ENCODE assay signal across 16 cellular contexts in the genomic region with DNA sequence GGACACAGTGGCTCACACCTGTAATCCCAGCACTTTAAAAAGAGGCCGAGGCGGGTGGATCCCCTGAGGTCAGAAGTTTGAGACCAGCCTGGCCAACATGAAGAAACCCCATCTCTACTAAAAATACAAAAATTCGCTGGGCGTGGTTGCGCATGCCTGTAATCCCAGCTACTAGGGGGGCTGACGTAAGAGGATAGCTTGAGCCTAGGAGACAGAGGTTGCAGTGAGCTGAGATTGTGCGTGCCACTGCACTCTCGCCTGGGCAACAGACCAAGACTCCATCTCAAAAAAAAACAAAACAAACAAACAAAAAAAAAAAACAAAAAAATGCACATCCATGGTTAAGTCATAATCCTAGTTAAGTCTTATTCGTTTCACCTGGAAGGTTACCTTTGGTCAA. TPM values are rescaled to one million over a fixed set of nuclear protein-coding genes. Genes with fewer than 3 reads are reported as not detected.
DNase-seq lines count a peak whose midpoint lies in the region; ATAC-seq, FAIRE-seq and TF ChIP-seq lines count a peak whose summit lies in the region.
"Not testable (repeated sequence)": the region's sequence is repeated elsewhere in the genome, so short reads cannot be mapped to it uniquely, and the experiment has no call there.
"Had no signal": no experiment of that assay in that cellular context is flagged by ENCODE, and none has a peak within 500 bp of the region (broad histone marks: within the 10 kb centered on the region; RNA-seq: fewer than 3 reads in every experiment).

No MANE protein-coding gene starts in this region.

- H3K79me2 ChIP-seq in GM23338 (replicated peaks; ENCODE audit: insufficient read depth); K562 (ENCODE audit: control insufficient read depth, insufficient read depth, low read length); HepG2 (ENCODE audit: insufficient read depth, low read length); mesendoderm (ENCODE audit: control insufficient read depth, insufficient read depth, low read length); trophoblast cell (ENCODE audit: control insufficient read depth, insufficient read depth, low read length, poor library complexity): not testable (repeated sequence)

- intact Hi-C loops in K562 (cut with micrococcal nuclease) (loop anchor here (5.0 kb wide), 2 partner anchors 350 to 540 kb away; no protein-coding TSS in a partner anchor), sigmoid colon (cut with DNase I) (loop anchor here (10.0 kb wide), 1 partner anchor 223 kb away; no protein-coding TSS in a partner anchor)
- intact Hi-C loops in HepG2 (cut with micrococcal nuclease; ENCODE audit: unreplicated experiment): not testable (repeated sequence)

- POLR2A ChIA-PET in K562 (lab: Yijun Ruan, JAX): interaction anchor here (0.6 to 4.2 kb wide), 4 partner anchors 10 to 1645 kb away, joined by 3 to 59 read pairs (median 22); a partner anchor contains a TSS
- POLR2A ChIA-PET in HepG2 (lab: Yijun Ruan, JAX): not testable (repeated sequence)

- H3K4me1 Mint-ChIP-seq in GM23338: peaks cover 39% of the 10 kb centered on the region
- not testable (repeated sequence) for H3K4me1 Mint-ChIP-seq in activated T-cell treated with anti-CD3 and anti-CD28 coated beads, Interleukin-2, amount 50 U/mL, for 24 hours (ENCODE audit: low read depth)

- not testable (repeated sequence) for H4K20me1 ChIP-seq in GM23338 (replicated peaks; ENCODE audit: insufficient read depth); K562 (replicated peaks; ENCODE audit: control insufficient read depth, insufficient read depth, low read length); HepG2 (ENCODE audit: insufficient read depth, low read length)

- not testable (repeated sequence) for H2BK12ac ChIP-seq in trophoblast cell (ENCODE audit: low read length)

- H3K9me3 ChIP-seq in K562 (replicated peaks; ENCODE audit: control insufficient read depth, insufficient read depth, low read depth, low read length); HepG2 (ENCODE audit: low read length); trophoblast cell (ENCODE audit: insufficient read depth, low read depth, low read length); sigmoid colon: not testable (repeated sequence)

- not testable (repeated sequence) for H4K8ac ChIP-seq in mesendoderm (ENCODE audit: low read depth, low read length); trophoblast cell (ENCODE audit: low read depth, low read length)

- H4K91ac ChIP-seq in trophoblast cell (ENCODE audit: low read depth, low read length): not testable (repeated sequence)

- H3K36me3 ChIP-seq in GM23338 (ENCODE audit: insufficient read depth): peaks cover 12% of the 10 kb centered on the region; the same call in 1 of the 2 replicates
- H3K36me3 ChIP-seq in K562 (ENCODE audit: control insufficient read depth, insufficient read depth, low read length); HepG2 (replicated peaks in 1 of 2; ENCODE audit: control insufficient read depth in 1 of 2, insufficient read depth in 2 of 2, low read length in 2 of 2); mesendoderm (ENCODE audit: control insufficient read depth, insufficient read depth, low read length); trophoblast cell (ENCODE audit: control insufficient read depth in 1 of 2, insufficient read depth in 2 of 2, low read length in 2 of 2); sigmoid colon: not testable (repeated sequence)

- H3K18ac ChIP-seq in mesendoderm (ENCODE audit: low read length); trophoblast cell (ENCODE audit: low read length): not testable (repeated sequence)

- not testable (repeated sequence) for H3K79me1 ChIP-seq in mesendoderm (ENCODE audit: low read length); trophoblast cell (ENCODE audit: low read length)

- not testable (repeated sequence) for TF ChIP-seq CTCF in GM23338 (conservative IDR thresholded peaks at IDR 0.05; ENCODE audit: low read depth in 2 of 2); K562 (IDR thresholded peaks at IDR 0.05 in 2 of 3, conservative IDR thresholded peaks at IDR 0.05 in 1 of 3; ENCODE audit: insufficient read depth in 2 of 3, low read depth in 1 of 3, low read length in 3 of 3); HepG2 (CRISPR knock-in tag; IDR thresholded peaks at IDR 0.05); sigmoid colon (IDR thresholded peaks at IDR 0.05)

- not testable (repeated sequence) for H3K27ac ChIP-seq in GM23338 (ENCODE audit: low read depth); K562 (ENCODE audit: extremely low read depth, low read depth, low read length); HepG2 (ENCODE audit: extremely low read length, insufficient read depth, low read length); mesendoderm (ENCODE audit: low read depth, low read length); trophoblast cell (ENCODE audit: low read depth, low read length); sigmoid colon

- TF ChIP-seq EP300 in K562 (IDR thresholded peaks at IDR 0.05; ENCODE audit: low read length); HepG2 (IDR thresholded peaks at IDR 0.05; ENCODE audit: low read depth in 2 of 2, low read length in 2 of 2); HepG2 (CRISPR knock-in tag; IDR thresholded peaks at IDR 0.05; ENCODE audit: borderline replicate concordance); sigmoid colon (IDR thresholded peaks at IDR 0.05): not testable (repeated sequence)

- ATAC-seq in GM23338, K562, HepG2: not testable (repeated sequence)

- not testable (repeated sequence) for H3K14ac ChIP-seq in trophoblast cell (ENCODE audit: low read length)

- not testable (repeated sequence) for H2AK5ac ChIP-seq in mesendoderm (ENCODE audit: low read length); trophoblast cell (ENCODE audit: low read length)

- H3K9me2 ChIP-seq in GM23338 (ENCODE audit: insufficient read depth): not testable (repeated sequence)

- not testable (repeated sequence) for H3K27me3 ChIP-seq in GM23338 (ENCODE audit: insufficient read depth); K562 (ENCODE audit: control insufficient read depth in 2 of 2, insufficient read depth in 2 of 2, low read length in 2 of 2); HepG2 (ENCODE audit: control insufficient read depth in 1 of 2, insufficient read depth in 2 of 2, low read length in 2 of 2); mesendoderm (ENCODE audit: insufficient read depth, low read length, poor library complexity); trophoblast cell (ENCODE audit: insufficient read depth, low read length); sigmoid colon

- H3K36me3 Mint-ChIP-seq in GM23338 (ENCODE audit: low read depth); activated T-cell treated with anti-CD3 and anti-CD28 coated beads, Interleukin-2, amount 50 U/mL, for 24 hours (ENCODE audit: low read depth): not testable (repeated sequence)

- TF ChIP-seq RAD21 in K562 (CRISPR knock-in tag; conservative IDR thresholded peaks at IDR 0.05 in 1 of 2, IDR thresholded peaks at IDR 0.05 in 1 of 2); HepG2 (CRISPR knock-in tag; IDR thresholded peaks at IDR 0.05): not testable (repeated sequence)

- not testable (repeated sequence) for H4K12ac ChIP-seq in trophoblast cell (ENCODE audit: low read depth, low read length)

- H3K56ac ChIP-seq in mesendoderm (ENCODE audit: low read length): not testable (repeated sequence)

- H3K23ac ChIP-seq in mesendoderm (ENCODE audit: low read length); trophoblast cell (ENCODE audit: low read length): not testable (repeated sequence)

- not testable (repeated sequence) for H3K9ac ChIP-seq in K562 (ENCODE audit: insufficient read depth in 1 of 2, low read depth in 2 of 2, low read length in 2 of 2); HepG2 (ENCODE audit: insufficient read depth, low read depth, low read length); mesendoderm (ENCODE audit: low read length); trophoblast cell (ENCODE audit: low read length)

- H3K4me1 ChIP-seq in GM23338 (ENCODE audit: insufficient read depth); K562 (replicated peaks in 1 of 2; ENCODE audit: control insufficient read depth in 2 of 2, insufficient read depth in 2 of 2, low read length in 2 of 2); mesendoderm (ENCODE audit: control insufficient read depth, low read depth, low read length); trophoblast cell (ENCODE audit: control insufficient read depth in 1 of 2, insufficient read depth in 2 of 2, low read length in 2 of 2): not testable (repeated sequence)
- peaks cover 31% of the 10 kb centered on the region for H3K4me1 ChIP-seq in HepG2 (ENCODE audit: insufficient read depth, low read length)
- H3K4me1 ChIP-seq in sigmoid colon: peaks cover 0 to 12% (median 3%) of the 10 kb centered on the region in 4 donors

- H4K5ac ChIP-seq in mesendoderm (ENCODE audit: low read length): not testable (repeated sequence)

- not testable (repeated sequence) for TF ChIP-seq POLR2A in K562 (conservative IDR thresholded peaks at IDR 0.05); HepG2 (IDR thresholded peaks at IDR 0.05; ENCODE audit: insufficient read depth in 1 of 2, low read depth in 2 of 2, low read length in 2 of 2); sigmoid colon (IDR thresholded peaks at IDR 0.05)

- CTCF ChIA-PET in K562 (lab: Yijun Ruan, JAX; ENCODE audit: low intra/inter-chr PET ratio) (interaction anchor here (0.7 to 1.1 kb wide), 2 partner anchors 75 to 319 kb away, joined by 3 to 7 read pairs; a partner anchor contains a TSS), HepG2 (lab: Yijun Ruan, JAX; ENCODE audit: low intra/inter-chr PET ratio, low total read pairs) (interaction anchor here (1.2 to 7.9 kb wide), 2 partner anchors 101 to 114 kb away, joined by 3 to 130 read pairs; no protein-coding TSS in a partner anchor)

- H3K4me3 Mint-ChIP-seq in GM23338; activated T-cell treated with anti-CD3 and anti-CD28 coated beads, Interleukin-2, amount 50 U/mL, for 24 hours: not testable (repeated sequence)

- not testable (repeated sequence) for H3K4me2 ChIP-seq in GM23338; K562 (ENCODE audit: insufficient read depth, low read length); HepG2 (ENCODE audit: low read depth, low read length); mesendoderm (ENCODE audit: low read length); trophoblast cell (ENCODE audit: low read length)

- H2BK5ac ChIP-seq in mesendoderm (ENCODE audit: low read length); trophoblast cell (ENCODE audit: low read depth, low read length, poor library complexity): not testable (repeated sequence)

- H2BK120ac ChIP-seq in mesendoderm (ENCODE audit: low read depth, low read length): peak overlapping the region; percentile 38
- not testable (repeated sequence) for H2BK120ac ChIP-seq in trophoblast cell (ENCODE audit: insufficient read depth, low read length, poor library complexity)

- peaks cover 15% of the 10 kb centered on the region; the same call in 2 of the 3 replicates for H3K9me3 Mint-ChIP-seq in GM23338
- not testable (repeated sequence) for H3K9me3 Mint-ChIP-seq in activated T-cell treated with anti-CD3 and anti-CD28 coated beads, Interleukin-2, amount 50 U/mL, for 24 hours

- H2AFZ ChIP-seq in GM23338; K562 (ENCODE audit: low read depth, low read length); HepG2 (ENCODE audit: low read length); trophoblast cell (ENCODE audit: insufficient read depth, low read length, poor library complexity): not testable (repeated sequence)

- H3F3A ChIP-seq in GM23338 (replicated peaks; ENCODE audit: low read depth): not testable (repeated sequence)

- 0 out of 2 replicates have a peak overlapping the region, but pooled peaks have one; percentile 65 for H3K27ac Mint-ChIP-seq in GM23338
- H3K27ac Mint-ChIP-seq in activated T-cell treated with anti-CD3 and anti-CD28 coated beads, Interleukin-2, amount 50 U/mL, for 24 hours: peak overlapping the region; percentile 22

- not testable (repeated sequence) for FAIRE-seq in K562 (lab: Jason Lieb, UNC); HepG2 (lab: Jason Lieb, UNC)

- not testable (repeated sequence) for BruUV-seq in K562 (replicated peaks; lab: Mats Ljungman, UMichigan); HepG2 (replicated peaks; lab: Mats Ljungman, UMichigan)

- DNase-seq in GM23338 (ENCODE audit: low spot score); activated T-cell treated with anti-CD3 and anti-CD28 coated beads, Interleukin-2, amount 50 U/mL, for 24 hours; K562 (ENCODE audit: extremely low read depth in 1 of 4, low spot score in 3 of 4); HepG2 (ENCODE audit: low spot score); mesendoderm: not testable (repeated sequence)
- DNase-seq in trophoblast cell: peak; percentile 79 to 95
- DNase-seq in sigmoid colon: peak; percentile 29

- WGBS in K562 (ENCODE audit: insufficient coverage, low coverage, missing lambda C conversion rate): 76% methylated on average over 9 of the region's 9 CpGs
- 41% methylated on average over 9 of the region's 9 CpGs for WGBS in HepG2 (ENCODE audit: low lambda C conversion rate)
- WGBS in mesendoderm (ENCODE audit: extremely low coverage, insufficient coverage, low lambda C conversion rate): no CpG with 5 or more reads among the region's 9 CpGs
- WGBS in trophoblast cell (ENCODE audit: extremely low coverage, insufficient coverage, insufficient read length): no CpG with 5 or more reads among the region's 9 CpGs
- WGBS in sigmoid colon, 2 donors: 86 to 92% methylated on average over 9 of the region's 9 CpGs

- in situ Hi-C loops in K562 (cut with MboI): loop anchor here (5.0 to 10.0 kb wide), 3 partner anchors 70 to 543 kb away; no protein-coding TSS in a partner anchor
- in situ Hi-C loops in HepG2 (cut with HindIII; ENCODE audit: extremely low pct_ligation_motif_present, low pct_unique_long_range_greater_than_20kb): loop anchor here (5.0 kb wide), 1 partner anchor 70 kb away; no protein-coding TSS in a partner anchor

- H3K4ac ChIP-seq in mesendoderm (ENCODE audit: low read depth, low read length); trophoblast cell (ENCODE audit: low read depth, low read length): not testable (repeated sequence)

- H2BK15ac ChIP-seq in mesendoderm (replicated peaks; ENCODE audit: low read depth): not testable (repeated sequence)

- H3K27me3 Mint-ChIP-seq in GM23338 (ENCODE audit: insufficient read depth, low read depth, poor library complexity); activated T-cell treated with anti-CD3 and anti-CD28 coated beads, Interleukin-2, amount 50 U/mL, for 24 hours: not testable (repeated sequence)

- not testable (repeated sequence) for H3K9me1 ChIP-seq in K562 (ENCODE audit: control insufficient read depth, insufficient read depth, low read length)

- H3K4me3 ChIP-seq in GM23338; K562; HepG2 (replicated peaks in 1 of 3; ENCODE audit: insufficient read depth in 1 of 3, low read depth in 2 of 3, low read length in 3 of 3); mesendoderm (ENCODE audit: low read length); trophoblast cell (ENCODE audit: low read depth, low read length); sigmoid colon: not testable (repeated sequence)

RNA-seq across cellular contexts. Expression of a gene that starts 26.8 kb away (rescaled TPM):
- not detected in 2 replicates for total RNA-seq in GM23338 (2014; rRNA removed; shearing (Covaris generic))
- polyA plus RNA-seq in GM23338 (2016; fragmentation: Nextera tagmentation; extraction: Ambion mirVana) (0.39 TPM in 1 of 2 replicates, not detected in the other), K562 (2011; rRNA removed) (5.6 and 9.7 TPM in 2 replicates), K562 (2014; fragmentation: Illumina TruSeq; extraction: Trizol) (13.3 and 14.7 TPM in 2 replicates), K562 (2014; fragmentation: Nextera tagmentation; extraction: Ambion mirVana) (1 to 10 TPM; 4.6 to 7.1 TPM), K562 (2014; rRNA removed) (7.1 and 7.8 TPM in 2 replicates), HepG2 (2011; rRNA removed) (0.98 and 1.7 TPM in 2 replicates), sigmoid colon (1 to 10 TPM; 4.4 to 7.8 (median 6.6) TPM)
- 10.8 and 12.0 TPM in 2 replicates for total RNA-seq in K562 (2011; cell fraction: chromatin; rRNA removed; ENCODE audit: low replicate concordance)
- total RNA-seq in K562 (2011; cell fraction: nucleolus; rRNA removed): 5.0 and 6.2 TPM in 2 replicates
- 5.9 and 8.5 TPM in 2 replicates for total RNA-seq in K562 (2011; cell fraction: nucleoplasm; rRNA removed)
- total RNA-seq in K562 (2014; rRNA removed) (3.8 and 4.3 TPM in 2 replicates), K562 (2014; rRNA removed; fragmentation: Illumina TruSeq; extraction: Trizol) (7.5 and 8.7 TPM in 2 replicates), K562 (2015; rRNA removed; fragmentation: Illumina TruSeq; extraction: Trizol) (14.1 and 16.2 TPM in 2 replicates), K562 (2021) (4.1 and 4.7 TPM in 2 replicates), HepG2 (2016; rRNA removed; fragmentation: Illumina TruSeq; extraction: Trizol) (0.27 TPM in 1 of 2 replicates, not detected in the other), sigmoid colon (1 to 10 TPM; 1.8 to 6.5 (median 3.1) TPM)
- polyA plus RNA-seq in K562 (2011; cell fraction: cytosol; rRNA removed): 4.1 and 8.7 TPM in 2 replicates
- polyA plus RNA-seq in K562 (2011; cell fraction: nucleus; rRNA removed): 10.0 and 12.4 TPM in 2 replicates
- 9.0 and 64.8 TPM in 2 replicates for polyA plus RNA-seq in K562 (2012)
- 3.8 and 5.5 TPM in 2 replicates for polyA minus RNA-seq in K562 (2011; rRNA and poly(A)+ RNA removed)
- 1.8 TPM in 1 of 2 replicates, not detected in the other for polyA minus RNA-seq in K562 (2011; cell fraction: cytosol; rRNA and poly(A)+ RNA removed)
- polyA minus RNA-seq in K562 (2011; cell fraction: nucleus; rRNA and poly(A)+ RNA removed): 2.2 and 5.1 TPM in 2 replicates
- total RNA-seq in HepG2 (2016; cell fraction: cytosol; rRNA removed; fragmentation: Illumina TruSeq; extraction: Trizol; ENCODE audit: low read depth): not detected in 2 replicates
- not detected in 2 replicates for total RNA-seq in HepG2 (2016; cell fraction: insoluble cytoplasmic fraction; rRNA removed; fragmentation: Illumina TruSeq; extraction: Trizol)
- not detected in 2 replicates for total RNA-seq in HepG2 (2016; cell fraction: membrane; rRNA removed; fragmentation: Illumina TruSeq; extraction: Trizol)
- total RNA-seq in HepG2 (2016; cell fraction: nucleus; rRNA removed; fragmentation: Illumina TruSeq; extraction: Trizol): not detected in 2 replicates
- 0.47 and 0.75 TPM in 2 replicates for polyA plus RNA-seq in HepG2 (2011; cell fraction: cytosol; rRNA removed)
- polyA plus RNA-seq in HepG2 (2011; cell fraction: nucleus; rRNA removed): 0.80 and 1.5 TPM in 2 replicates
- 0.57 TPM in 1 of 2 replicates, not detected in the other for polyA plus RNA-seq in HepG2 (2012)
- polyA plus RNA-seq in HepG2 (2016; cell fraction: cytosol; fragmentation: Illumina TruSeq; extraction: Trizol; ENCODE audit: low read depth): not detected in 2 replicates
- polyA plus RNA-seq in HepG2 (2016; cell fraction: insoluble cytoplasmic fraction; fragmentation: Illumina TruSeq; extraction: Trizol; ENCODE audit: low read depth): not detected in 2 replicates
- 0.34 TPM in 1 of 2 replicates, not detected in the other for polyA plus RNA-seq in HepG2 (2016; cell fraction: membrane; fragmentation: Illumina TruSeq; extraction: Trizol; ENCODE audit: low read depth)
- 0.64 TPM in 1 of 2 replicates, not detected in the other for polyA plus RNA-seq in HepG2 (2016; cell fraction: nucleus; fragmentation: Illumina TruSeq; extraction: Trizol; ENCODE audit: insufficient read depth, low read depth)
- polyA minus RNA-seq in HepG2 (2011; rRNA and poly(A)+ RNA removed; ENCODE audit: low replicate concordance): 0.72 TPM in 1 of 2 replicates, not detected in the other
- polyA minus RNA-seq in HepG2 (2011; cell fraction: cytosol; rRNA and poly(A)+ RNA removed): not detected in 2 replicates
- polyA minus RNA-seq in HepG2 (2011; cell fraction: nucleus; rRNA and poly(A)+ RNA removed): 1.2 and 2.5 TPM in 2 replicates
- polyA plus RNA-seq in mesendoderm (2013, experiment 1 of 2): not detected
- polyA plus RNA-seq in mesendoderm (2013, experiment 2 of 2): not detected
- polyA plus RNA-seq in trophoblast cell (2013): 0.18 and 0.29 TPM in 2 replicates
- total RNA-seq: A673; Caco-2; CD8-positive, alpha-beta T cell had no signal
- polyA plus RNA-seq: CD4-positive, alpha-beta memory T cell; CD4-positive, CD25-positive, alpha-beta regulatory T cell; CD8-positive, alpha-beta memory T cell had no signal

RNA-seq across cellular contexts. Expression of a gene that starts 31.5 kb away (rescaled TPM):
- 0.04 TPM in 1 of 2 replicates, not detected in the other for total RNA-seq in GM23338 (2014; rRNA removed; shearing (Covaris generic))
- polyA plus RNA-seq in GM23338 (2016; fragmentation: Nextera tagmentation; extraction: Ambion mirVana) (not detected in 2 replicates), K562 (2011; rRNA removed) (10.8 and 21.7 TPM in 2 replicates), K562 (2014; fragmentation: Illumina TruSeq; extraction: Trizol) (4.5 and 4.8 TPM in 2 replicates), K562 (2014; fragmentation: Nextera tagmentation; extraction: Ambion mirVana) (1 to 10 TPM; 1.5 to 7.4 TPM), K562 (2014; rRNA removed) (5.1 and 7.9 TPM in 2 replicates), HepG2 (2011; rRNA removed) (2.5 and 4.1 TPM in 2 replicates), sigmoid colon (10 to 100 TPM in 1 of 3 donors, 1 to 10 TPM in 2; 3.6 to 39.0 (median 4.9) TPM)
- total RNA-seq in K562 (2011; cell fraction: chromatin; rRNA removed; ENCODE audit: low replicate concordance): 13.3 and 15.0 TPM in 2 replicates
- 5.2 and 10.7 TPM in 2 replicates for total RNA-seq in K562 (2011; cell fraction: nucleolus; rRNA removed)
- total RNA-seq in K562 (2011; cell fraction: nucleoplasm; rRNA removed): 7.6 and 11.1 TPM in 2 replicates
- total RNA-seq in K562 (2014; rRNA removed) (2.8 and 3.3 TPM in 2 replicates), K562 (2014; rRNA removed; fragmentation: Illumina TruSeq; extraction: Trizol) (3.3 and 4.4 TPM in 2 replicates), K562 (2015; rRNA removed; fragmentation: Illumina TruSeq; extraction: Trizol) (2.9 and 3.2 TPM in 2 replicates), K562 (2021) (10.3 and 10.7 TPM in 2 replicates), HepG2 (2016; rRNA removed; fragmentation: Illumina TruSeq; extraction: Trizol) (0.24 and 0.90 TPM in 2 replicates), sigmoid colon (10 to 100 TPM; 36.0 to 60.9 (median 44.3) TPM)
- 5.7 and 10.0 TPM in 2 replicates for polyA plus RNA-seq in K562 (2011; cell fraction: cytosol; rRNA removed)
- polyA plus RNA-seq in K562 (2011; cell fraction: nucleus; rRNA removed): 3.7 and 4.1 TPM in 2 replicates
- 7.9 and 15.5 TPM in 2 replicates for polyA plus RNA-seq in K562 (2012)
- 34.7 and 50.5 TPM in 2 replicates for polyA minus RNA-seq in K562 (2011; rRNA and poly(A)+ RNA removed)
- polyA minus RNA-seq in K562 (2011; cell fraction: cytosol; rRNA and poly(A)+ RNA removed): 7.3 and 20.2 TPM in 2 replicates
- polyA minus RNA-seq in K562 (2011; cell fraction: nucleus; rRNA and poly(A)+ RNA removed): 2.3 and 7.0 TPM in 2 replicates
- total RNA-seq in HepG2 (2016; cell fraction: cytosol; rRNA removed; fragmentation: Illumina TruSeq; extraction: Trizol; ENCODE audit: low read depth): 0.20 and 0.35 TPM in 2 replicates
- 0.76 and 0.86 TPM in 2 replicates for total RNA-seq in HepG2 (2016; cell fraction: insoluble cytoplasmic fraction; rRNA removed; fragmentation: Illumina TruSeq; extraction: Trizol)
- total RNA-seq in HepG2 (2016; cell fraction: membrane; rRNA removed; fragmentation: Illumina TruSeq; extraction: Trizol): 0.17 and 0.31 TPM in 2 replicates
- total RNA-seq in HepG2 (2016; cell fraction: nucleus; rRNA removed; fragmentation: Illumina TruSeq; extraction: Trizol): 0.34 and 1.1 TPM in 2 replicates
- polyA plus RNA-seq in HepG2 (2011; cell fraction: cytosol; rRNA removed): 2.7 and 2.9 TPM in 2 replicates
- polyA plus RNA-seq in HepG2 (2011; cell fraction: nucleus; rRNA removed): 0.26 and 1.3 TPM in 2 replicates
- 1.8 and 2.5 TPM in 2 replicates for polyA plus RNA-seq in HepG2 (2012)
- 0.02 and 0.08 TPM in 2 replicates for polyA plus RNA-seq in HepG2 (2016; cell fraction: cytosol; fragmentation: Illumina TruSeq; extraction: Trizol; ENCODE audit: low read depth)
- polyA plus RNA-seq in HepG2 (2016; cell fraction: insoluble cytoplasmic fraction; fragmentation: Illumina TruSeq; extraction: Trizol; ENCODE audit: low read depth): 0.19 and 0.47 TPM in 2 replicates
- 0.17 and 0.31 TPM in 2 replicates for polyA plus RNA-seq in HepG2 (2016; cell fraction: membrane; fragmentation: Illumina TruSeq; extraction: Trizol; ENCODE audit: low read depth)
- polyA plus RNA-seq in HepG2 (2016; cell fraction: nucleus; fragmentation: Illumina TruSeq; extraction: Trizol; ENCODE audit: insufficient read depth, low read depth): 0.15 and 0.64 TPM in 2 replicates
- 0.70 and 13.4 TPM in 2 replicates for polyA minus RNA-seq in HepG2 (2011; rRNA and poly(A)+ RNA removed; ENCODE audit: low replicate concordance)
- 3.4 and 6.4 TPM in 2 replicates for polyA minus RNA-seq in HepG2 (2011; cell fraction: cytosol; rRNA and poly(A)+ RNA removed)
- 0.77 and 1.4 TPM in 2 replicates for polyA minus RNA-seq in HepG2 (2011; cell fraction: nucleus; rRNA and poly(A)+ RNA removed)
- polyA plus RNA-seq in mesendoderm (2013, experiment 1 of 2): 0.14 TPM
- polyA plus RNA-seq in mesendoderm (2013, experiment 2 of 2): 0.07 TPM
- 0.04 and 0.07 TPM in 2 replicates for polyA plus RNA-seq in trophoblast cell (2013)
- total RNA-seq: A172, Calu3 had no signal
- polyA plus RNA-seq: AG04450 had no signal
